Comparison of ENCODE assay signal across 14 cellular contexts in genomic region chr2:190859347-190860297, GRCh38. TPM values are rescaled to one million over a fixed set of nuclear protein-coding genes. Genes with fewer than 3 reads are reported as not detected.
DNase-seq lines count a peak whose midpoint lies in the region; ATAC-seq, FAIRE-seq and TF ChIP-seq lines count a peak whose summit lies in the region.
"Had no signal": no experiment of that assay in that cellular context is flagged by ENCODE, and none has a peak within 500 bp of the region (broad histone marks: within the 10 kb centered on the region; RNA-seq: fewer than 3 reads in every experiment).

No MANE protein-coding gene starts in this region.

- peak overlapping the region; percentile 71 for H3K27ac ChIP-seq in ACC112 (ENCODE audit: low read depth, low read length)
- H3K27ac ChIP-seq in brain microvascular endothelial cell, result peak overlapping the region; percentile 56
- H3K27ac ChIP-seq in lower lobe of right lung, result peak overlapping the region; percentile 22
- H3K27ac ChIP-seq in Karpas-422 (ENCODE audit: low read length), result no peak overlapping the region
- H3K27ac ChIP-seq: BLaER1 treated with 17β-estradiol and CSF1 and Interleukin-3, amounts not matched to agents 10 nM and 100 nM; pancreas had no signal

- in situ Hi-C loops in brain microvascular endothelial cell (cut with HindIII; ENCODE audit: low pct_ligation_motif_present, low sequenced_read_pairs), result no loop called here

- FAIRE-seq in HTR-8/SVneo (lab: Jason Lieb, UNC), result peak; percentile 20
- FAIRE-seq: endometrium, kidney, pancreas had no signal

- peak in 1 of 2 donors; percentile 32 for ATAC-seq in lower lobe of right lung
- ATAC-seq in HG02970 (IDR thresholded peaks at IDR 0.05; ENCODE audit: low FRiP score, unreplicated experiment), result no peak
- ATAC-seq in HG02973 (IDR thresholded peaks at IDR 0.05; ENCODE audit: unreplicated experiment), result no peak

- no peaks in the 10 kb centered on the region for H3K9me2 ChIP-seq in Karpas-422 (replicated peaks; ENCODE audit: insufficient read depth, low read length)

- intact Hi-C loops in lower lobe of right lung (cut with DNase I), result no loop called here

- no peaks in the 10 kb centered on the region for H3K36me3 ChIP-seq in ACC112 (ENCODE audit: insufficient read depth, low read length)
- H3K36me3 ChIP-seq in brain microvascular endothelial cell (replicated peaks), result no peaks in the 10 kb centered on the region
- H3K36me3 ChIP-seq in lower lobe of right lung, result no peaks in the 10 kb centered on the region
- no peaks in the 10 kb centered on the region for H3K36me3 ChIP-seq in Karpas-422 (ENCODE audit: insufficient read depth, low read length)
- H3K36me3 ChIP-seq: BLaER1 treated with 17β-estradiol and CSF1 and Interleukin-3, amounts not matched to agents 10 nM and 100 nM; pancreas had no signal

- no peak for TF ChIP-seq CTCF in brain microvascular endothelial cell (IDR thresholded peaks at IDR 0.05; ENCODE audit: low read depth, low read length, missing control alignments)
- no peak for TF ChIP-seq CTCF in lower lobe of right lung (IDR thresholded peaks at IDR 0.05)

- H3K9ac ChIP-seq in Karpas-422 (ENCODE audit: low read length), result no peak overlapping the region
- H3K9ac ChIP-seq: BLaER1 treated with 17β-estradiol and CSF1 and Interleukin-3, amounts not matched to agents 10 nM and 100 nM had no signal

- H2AFZ ChIP-seq in ACC112 (ENCODE audit: low read length, unreplicated experiment), result peak overlapping the region; percentile 82
- H2AFZ ChIP-seq in Karpas-422 (ENCODE audit: low read length), result no peak overlapping the region

- H3K4me3 ChIP-seq in ACC112 (ENCODE audit: low read depth, low read length) (peak overlapping the region; percentile 44), brain microvascular endothelial cell (ENCODE audit: low read depth, low read length) (no peak overlapping the region), lower lobe of right lung (no peak overlapping the region), Karpas-422 (ENCODE audit: low read length) (no peak overlapping the region)
- H3K4me3 ChIP-seq: BLaER1 treated with 17β-estradiol and CSF1 and Interleukin-3, amounts not matched to agents 10 nM and 100 nM; pancreas had no signal

- H4K20me1 ChIP-seq in Karpas-422 (ENCODE audit: insufficient read depth, low read depth, low read length), result no peaks in the 10 kb centered on the region
- H4K20me1 ChIP-seq: BLaER1 treated with 17β-estradiol and CSF1 and Interleukin-3, amounts not matched to agents 10 nM and 100 nM had no signal

- no peaks in the 10 kb centered on the region for H3K79me2 ChIP-seq in ACC112 (ENCODE audit: control insufficient read depth, insufficient read depth, low read length, unreplicated experiment)
- H3K79me2 ChIP-seq in Karpas-422 (ENCODE audit: low read length), result no peaks in the 10 kb centered on the region

- no peak for DNase-seq in HTR-8/SVneo (ENCODE audit: insufficient read length, low spot score)
- DNase-seq in brain microvascular endothelial cell, result no peak
- no peak for DNase-seq in lower lobe of right lung
- DNase-seq in Karpas-422, result no peak
- no peak for DNase-seq in activated CD4-positive, alpha-beta T cell treated with anti-CD3 and anti-CD28 coated beads, Interleukin-2, amount 50 U/mL, for 48 hours
- DNase-seq: activated CD4-positive, alpha-beta T cell treated with anti-CD3 and anti-CD28 coated beads, Interleukin-2, amount 50 U/mL, for 4 hours; activated naive CD8-positive, alpha-beta T cell treated with anti-CD3 and anti-CD28 coated beads, Interleukin-2, amount 10 ng/mL, durations not matched to agents 7 days and 5 days; kidney; pancreas had no signal

- peaks cover 25% of the 10 kb centered on the region for H3K4me1 ChIP-seq in ACC112 (ENCODE audit: control insufficient read depth, insufficient read depth, low read length, unreplicated experiment)
- peaks cover 27% of the 10 kb centered on the region for H3K4me1 ChIP-seq in lower lobe of right lung
- H3K4me1 ChIP-seq in Karpas-422 (ENCODE audit: low read length), result no peaks in the 10 kb centered on the region

- no peak overlapping the region for H3K4me2 ChIP-seq in Karpas-422 (ENCODE audit: low read depth, low read length, poor library complexity, severe bottlenecking)
- H3K4me2 ChIP-seq: BLaER1 treated with 17β-estradiol and CSF1 and Interleukin-3, amounts not matched to agents 10 nM and 100 nM had no signal

- no peaks in the 10 kb centered on the region for H3K9me3 ChIP-seq in lower lobe of right lung
- H3K9me3 ChIP-seq in Karpas-422 (ENCODE audit: low read length), result no peaks in the 10 kb centered on the region
- H3K9me3 ChIP-seq: pancreas had no signal

- H3K27me3 ChIP-seq in ACC112 (ENCODE audit: insufficient read depth, low read length) (no peaks in the 10 kb centered on the region), brain microvascular endothelial cell (replicated peaks) (no peaks in the 10 kb centered on the region), lower lobe of right lung (ENCODE audit: low read depth) (no peaks in the 10 kb centered on the region), Karpas-422 (ENCODE audit: low read length) (no peaks in the 10 kb centered on the region)
- H3K27me3 ChIP-seq: BLaER1 treated with 17β-estradiol and CSF1 and Interleukin-3, amounts not matched to agents 10 nM and 100 nM; pancreas had no signal

RNA-seq across cellular contexts. Expression of gene GLS, which starts 21.0 kb away (rescaled TPM):
- total RNA-seq in lower lobe of right lung, result 180 TPM
- total RNA-seq in Karpas-422 (2014; rRNA removed; shearing (Covaris generic); ENCODE audit: low replicate concordance), result 159 and 283 TPM in 2 replicates
